ENCODE assay signal across 1 cellular context in the genomic region with DNA sequence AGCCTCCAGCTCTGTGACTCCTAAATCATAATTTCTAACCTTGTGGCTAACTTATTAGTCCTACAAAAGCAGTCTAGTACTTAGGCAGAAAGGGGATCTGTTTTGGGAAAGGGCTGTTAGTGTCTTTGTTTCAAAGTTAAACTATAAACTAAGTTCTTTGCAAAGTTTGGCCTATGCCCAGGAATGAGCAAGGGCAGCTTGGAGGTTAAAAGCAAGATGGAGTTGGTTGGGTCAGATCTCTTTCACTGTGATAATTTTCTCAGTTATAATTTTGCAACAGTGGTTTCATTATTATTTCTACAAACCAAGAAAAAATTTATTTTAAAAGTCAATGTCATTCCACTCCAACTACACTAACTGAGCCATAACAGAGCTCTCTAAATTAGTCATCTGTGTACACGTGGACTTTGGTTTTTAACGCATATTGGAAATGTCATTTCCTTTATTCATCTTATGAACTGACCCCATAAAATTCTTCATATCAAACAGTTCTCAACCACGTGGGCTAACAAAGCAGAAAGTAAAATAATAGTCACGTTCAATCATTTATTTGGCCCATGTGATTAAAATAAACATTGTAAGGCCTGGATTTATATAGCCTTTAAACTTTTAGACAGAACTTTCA.
TF ChIP-seq lines count a peak whose summit lies in the region.

No MANE protein-coding gene starts in this region.

TF ChIP-seq in liver, 16 proteins besides CTCF, POLR2A, EP300 and RAD21 (continued from another document):
- TF ChIP-seq TAF1 (conservative IDR thresholded peaks at IDR 0.05) (no peak), SP1 (IDR thresholded peaks at IDR 0.05) (peak; percentile 22), EGR1 (IDR thresholded peaks at IDR 0.05; ENCODE audit: low read depth in 2 of 2) (no peak), HNF4G (IDR thresholded peaks at IDR 0.05) (no peak)
- TF ChIP-seq, protein P1, sequence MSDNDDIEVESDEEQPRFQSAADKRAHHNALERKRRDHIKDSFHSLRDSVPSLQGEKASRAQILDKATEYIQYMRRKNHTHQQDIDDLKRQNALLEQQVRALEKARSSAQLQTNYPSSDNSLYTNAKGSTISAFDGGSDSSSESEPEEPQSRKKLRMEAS (IDR thresholded peaks at IDR 0.05) = no peak
- TF ChIP-seq, protein P2, sequence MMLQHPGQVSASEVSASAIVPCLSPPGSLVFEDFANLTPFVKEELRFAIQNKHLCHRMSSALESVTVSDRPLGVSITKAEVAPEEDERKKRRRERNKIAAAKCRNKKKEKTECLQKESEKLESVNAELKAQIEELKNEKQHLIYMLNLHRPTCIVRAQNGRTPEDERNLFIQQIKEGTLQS (IDR thresholded peaks at IDR 0.05) = no peak
TF ChIP-seq in liver: peak in this region for 4.
